In genomic region chr1:87058343-87058649, GRCh38 we compare ENCODE assay signal across 1 cellular context.
TF ChIP-seq lines count a peak whose summit lies in the region.

No MANE protein-coding gene starts in this region.

TF ChIP-seq in SK-N-SH, 30 proteins besides CTCF, POLR2A, EP300 and RAD21 (continued from another document):
- TF ChIP-seq ZBTB33 (IDR thresholded peaks at IDR 0.05; ENCODE audit: borderline replicate concordance, low read depth), result no peak
- no peak for TF ChIP-seq NFIC (IDR thresholded peaks at IDR 0.05; ENCODE audit: borderline replicate concordance)
- TF ChIP-seq FOXJ3 (CRISPR knock-in tag; IDR thresholded peaks at IDR 0.05), result no peak
- no peak for TF ChIP-seq JUND (IDR thresholded peaks at IDR 0.05)
- TF ChIP-seq REST (IDR thresholded peaks at IDR 0.05; ENCODE audit: low read depth, low read length), result no peak
- no peak for TF ChIP-seq USF1 (IDR thresholded peaks at IDR 0.05; ENCODE audit: borderline replicate concordance, low read depth)
- no peak for TF ChIP-seq MXI1 (IDR thresholded peaks at IDR 0.05; ENCODE audit: low read depth, low read length)
- no peak for TF ChIP-seq RFX5 (IDR thresholded peaks at IDR 0.05; ENCODE audit: low read length)
- no peak for TF ChIP-seq SMC3 (IDR thresholded peaks at IDR 0.05; ENCODE audit: low read depth, low read length)
- TF ChIP-seq FOXM1 (IDR thresholded peaks at IDR 0.05; ENCODE audit: low read depth), result no peak
